ENCODE assay signal across 19 cellular contexts in the genomic region with DNA sequence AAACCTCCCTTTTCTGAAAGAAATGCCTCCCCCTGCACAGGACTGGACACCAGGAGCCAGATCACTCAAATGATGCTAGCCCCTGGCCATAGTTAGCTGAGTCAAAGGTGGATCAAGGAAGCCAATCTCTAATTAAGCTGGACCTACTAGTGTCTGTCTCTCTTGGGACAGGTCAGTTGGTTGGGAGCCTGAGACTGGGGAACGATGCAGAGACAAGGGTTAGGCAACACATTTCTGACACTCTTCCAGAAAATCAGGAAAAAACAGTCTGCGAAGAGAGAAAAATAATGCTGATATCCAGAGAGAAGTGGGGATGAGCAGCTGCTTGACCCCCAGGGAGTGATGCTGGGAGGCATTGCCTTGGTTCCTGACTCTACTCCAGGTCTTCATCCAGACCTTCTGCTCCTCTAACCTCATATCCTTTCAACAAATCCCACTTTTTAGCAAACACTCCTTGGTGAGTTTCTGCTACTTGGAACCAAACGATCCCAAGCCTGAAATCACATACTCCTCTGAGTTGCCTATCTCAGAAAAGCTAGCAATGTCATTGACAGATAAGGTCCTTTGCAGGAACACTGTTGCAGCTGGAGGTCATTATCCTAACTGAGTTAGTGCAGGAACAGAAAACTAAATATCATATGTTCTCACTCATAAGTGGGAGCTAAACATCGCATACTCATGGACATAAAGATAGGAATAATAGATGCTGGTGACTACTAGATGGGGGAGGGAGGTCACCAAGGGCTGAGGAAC.
DNase-seq lines count a peak whose midpoint lies in the region; ATAC-seq and TF ChIP-seq lines count a peak whose summit lies in the region.
"Had no signal": no experiment of that assay in that cellular context is flagged by ENCODE, and none has a peak within 500 bp of the region (broad histone marks: within the 10 kb centered on the region; RNA-seq: fewer than 3 reads in every experiment).

No MANE protein-coding gene starts in this region.

- no peak for ATAC-seq in activated CD4-positive, alpha-beta T cell treated with anti-CD3 and anti-CD28 coated beads for 36 hours
- ATAC-seq in Right ventricle myocardium superior (ENCODE audit: poor library complexity) (peak; percentile 70), sciatic nerve (peak; percentile 80)
- ATAC-seq: PC-3 had no signal

- intact Hi-C loops in activated CD4-positive, alpha-beta T cell treated with anti-CD3 and anti-CD28 coated beads for 36 hours (cut with DNase I, micrococcal nuclease): loop anchor here (5.0 to 10.0 kb wide), 6 partner anchors 68 to 960 kb away; no protein-coding TSS in a partner anchor
- intact Hi-C loops in Right ventricle myocardium superior (cut with DNase I): no loop called here
- intact Hi-C loops in cardiac septum (cut with DNase I): no loop called here
- intact Hi-C loops in sciatic nerve (cut with DNase I): no loop called here

- no peak overlapping the region for H3K4me3 Mint-ChIP-seq in activated CD4-positive, alpha-beta T cell treated with anti-CD3 and anti-CD28 coated beads for 36 hours
- H3K4me3 Mint-ChIP-seq in activated CD4-positive, alpha-beta T cell treated with anti-CD3 and anti-CD28 coated beads, Interleukin-2, amount 10 ng/mL, durations not matched to agents 7 days and 5 days: no peak overlapping the region
- H3K4me3 Mint-ChIP-seq: HFFc6 had no signal

- H3K27me3 ChIP-seq in adipocyte (replicated peaks; ENCODE audit: control insufficient read depth, insufficient read depth, low read length) (no peaks in the 10 kb centered on the region), WERI-Rb-1 (ENCODE audit: insufficient read depth, low read depth, severe bottlenecking) (no peaks in the 10 kb centered on the region)
- H3K27me3 ChIP-seq: MG63 had no signal

- H3K4me1 ChIP-seq in adipocyte (ENCODE audit: control insufficient read depth, insufficient read depth, low read length): peaks cover 19% of the 10 kb centered on the region

- peaks cover 45% of the 10 kb centered on the region for H3K4me1 Mint-ChIP-seq in activated CD4-positive, alpha-beta T cell treated with anti-CD3 and anti-CD28 coated beads for 36 hours
- peaks cover 32% of the 10 kb centered on the region for H3K4me1 Mint-ChIP-seq in activated CD4-positive, alpha-beta T cell treated with anti-CD3 and anti-CD28 coated beads, Interleukin-2, amount 10 ng/mL, durations not matched to agents 7 days and 5 days

- H3K27ac ChIP-seq in WERI-Rb-1: no peak overlapping the region
- H3K27ac ChIP-seq: 22Rv1 had no signal

- H3K27ac Mint-ChIP-seq in activated CD4-positive, alpha-beta T cell treated with anti-CD3 and anti-CD28 coated beads for 36 hours: peak overlapping the region; percentile 71
- no peak overlapping the region for H3K27ac Mint-ChIP-seq in activated CD4-positive, alpha-beta T cell treated with anti-CD3 and anti-CD28 coated beads, Interleukin-2, amount 10 ng/mL, durations not matched to agents 7 days and 5 days
- H3K27ac Mint-ChIP-seq: HFFc6 had no signal

- no peaks in the 10 kb centered on the region for H3K27me3 Mint-ChIP-seq in activated CD4-positive, alpha-beta T cell treated with anti-CD3 and anti-CD28 coated beads for 36 hours
- peaks cover 12% of the 10 kb centered on the region for H3K27me3 Mint-ChIP-seq in activated CD4-positive, alpha-beta T cell treated with anti-CD3 and anti-CD28 coated beads, Interleukin-2, amount 10 ng/mL, durations not matched to agents 7 days and 5 days

- CTCF ChIA-PET in activated CD4-positive, alpha-beta T cell treated with anti-CD3 and anti-CD28 coated beads for 36 hours (lab: Charles Lee): interaction anchor here (0.6 to 3.1 kb wide), 5 partner anchors 11 to 752 kb away, joined by 3 to 15 read pairs (median 3); no protein-coding TSS in a partner anchor
- CTCF ChIA-PET in activated CD4-positive, alpha-beta T cell treated with anti-CD3 and anti-CD28 coated beads, Interleukin-2, amount 10 ng/mL, durations not matched to agents 7 days and 5 days (lab: Charles Lee): interaction anchor here (0.8 to 0.9 kb wide), 3 partner anchors 40 to 616 kb away, joined by 3 to 4 read pairs (median 3); no protein-coding TSS in a partner anchor

- no peak for TF ChIP-seq CTCF in WERI-Rb-1 (IDR thresholded peaks at IDR 0.05; ENCODE audit: low read depth, low read length)

- H3K9me3 Mint-ChIP-seq in activated CD4-positive, alpha-beta T cell treated with anti-CD3 and anti-CD28 coated beads for 36 hours (ENCODE audit: low read depth): peaks cover 2% of the 10 kb centered on the region
- H3K9me3 Mint-ChIP-seq in activated CD4-positive, alpha-beta T cell treated with anti-CD3 and anti-CD28 coated beads, Interleukin-2, amount 10 ng/mL, durations not matched to agents 7 days and 5 days: peaks cover 10% of the 10 kb centered on the region

- no peak for DNase-seq in activated CD4-positive, alpha-beta T cell treated with anti-CD3 and anti-CD28 coated beads for 36 hours
- no peak for DNase-seq in activated CD4-positive, alpha-beta T cell treated with anti-CD3 and anti-CD28 coated beads, Interleukin-2, amount 10 ng/mL, durations not matched to agents 7 days and 5 days
- DNase-seq in Right ventricle myocardium superior (no peak), cardiac septum (ENCODE audit: low spot score) (no peak), adipocyte (ENCODE audit: low read depth) (no peak), sciatic nerve (ENCODE audit: low spot score) (no peak), NCI-H524 (lab: John Stamatoyannopoulos, UW) (no peak), WERI-Rb-1 (no peak)
- DNase-seq: C1 segment of cervical spinal cord, EL, HFFc6, KG1, NCI-H1105 treated with DMSO at 0.1 percent for 48 hours, NCI-H187, NCI-H446, NCI-H748 treated with DMSO at 0.1 percent for 48 hours, PC-3 had no signal

- H3K36me3 Mint-ChIP-seq in activated CD4-positive, alpha-beta T cell treated with anti-CD3 and anti-CD28 coated beads for 36 hours (ENCODE audit: low read depth): peaks cover 3% of the 10 kb centered on the region
- peaks cover 12% of the 10 kb centered on the region for H3K36me3 Mint-ChIP-seq in activated CD4-positive, alpha-beta T cell treated with anti-CD3 and anti-CD28 coated beads, Interleukin-2, amount 10 ng/mL, durations not matched to agents 7 days and 5 days (ENCODE audit: low read depth)

- H3K4me3 ChIP-seq in adipocyte (ENCODE audit: low read length) (peak overlapping the region; percentile 14), WERI-Rb-1 (ENCODE audit: low read depth, low read length) (no peak overlapping the region)
- H3K4me3 ChIP-seq: MG63 had no signal

- peak overlapping the region; percentile 73 for H3K9ac ChIP-seq in adipocyte (ENCODE audit: low read length)

- POLR2A ChIA-PET in activated CD4-positive, alpha-beta T cell treated with anti-CD3 and anti-CD28 coated beads for 36 hours (lab: Charles Lee): interaction anchor here (0.8 to 1.9 kb wide), 2 partner anchors 10 to 77 kb away, joined by 3 to 10 read pairs; no protein-coding TSS in a partner anchor
- POLR2A ChIA-PET in activated CD4-positive, alpha-beta T cell treated with anti-CD3 and anti-CD28 coated beads, Interleukin-2, amount 10 ng/mL, durations not matched to agents 7 days and 5 days (lab: Charles Lee): no interaction called here

- H3K9me3 ChIP-seq in adipocyte (ENCODE audit: control insufficient read depth, low read length): peaks cover 7% of the 10 kb centered on the region
- no peaks in the 10 kb centered on the region for H3K9me3 ChIP-seq in WERI-Rb-1 (ENCODE audit: severe bottlenecking)
- H3K9me3 ChIP-seq: MG63 had no signal

- H3K36me3 ChIP-seq in adipocyte (ENCODE audit: control insufficient read depth, insufficient read depth, low read length, severe bottlenecking) (no peaks in the 10 kb centered on the region), WERI-Rb-1 (no peaks in the 10 kb centered on the region)
- H3K36me3 ChIP-seq: MG63 had no signal

Comparison
In these comparisons a context has a peak if more than half of its experiments do, and no peak if none do; other contexts are left out.
1. intact Hi-C loops: an anchor here in activated CD4-positive, alpha-beta T cell treated with anti-CD3 and anti-CD28 coated beads for 36 hours (5.0 to 10.0 kb wide); none called in Right ventricle myocardium superior, cardiac septum and sciatic nerve.